In the genomic region with DNA sequence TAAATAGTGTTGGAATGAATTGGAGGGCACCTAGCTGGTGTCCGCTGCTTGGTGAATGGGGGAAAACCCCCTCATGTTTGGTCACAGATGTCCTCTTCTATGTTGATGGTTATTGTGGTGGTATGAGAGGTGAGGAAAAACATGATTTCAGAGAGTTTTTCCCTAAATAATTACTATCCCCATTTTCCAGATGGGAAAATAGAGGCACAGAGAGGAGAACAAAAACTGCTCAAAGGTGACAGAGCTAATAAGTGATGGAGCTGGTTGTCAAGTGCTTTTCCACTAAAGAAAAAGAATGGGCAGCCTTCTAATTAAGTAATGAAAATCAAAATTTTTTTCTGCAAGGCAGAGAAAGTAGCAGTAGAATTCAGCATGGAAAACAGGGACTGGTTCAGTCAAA, we compare ENCODE assay signal across 30 cellular contexts. TPM values are rescaled to one million over a fixed set of nuclear protein-coding genes. Genes with fewer than 3 reads are reported as not detected.
"Had no signal": no experiment of that assay in that cellular context is flagged by ENCODE, and none has a peak within 500 bp of the region (broad histone marks: within the 10 kb centered on the region; RNA-seq: fewer than 3 reads in every experiment).

No MANE protein-coding gene starts in this region.

- H3K27me3 ChIP-seq: testis, thyroid gland, upper lobe of left lung, upper lobe of right lung, uterus, vagina had no signal

- H3K36me3 Mint-ChIP-seq: stimulated activated effector memory CD8-positive, alpha-beta T cell treated with anti-CD3 and anti-CD28 coated beads, Interleukin-12 subunit alpha, Interleukin-12 subunit beta, amount 100 ng/mL, for 72 hours; stimulated activated memory B cell treated with anti-CD40 and anti-IgM and Interleukin-4, amounts not matched to agents 10 μg/mL and 1 μg/mL and 100 μg/mL, for 72 hours; stimulated activated naive B cell treated with anti-CD40 and anti-IgM and Interleukin-4, amounts not matched to agents 10 μg/mL and 1 μg/mL and 100 μg/mL, for 72 hours; type B pancreatic cell had no signal

- H3K36me3 ChIP-seq: stomach, suprapubic skin, thoracic aorta, thyroid gland, tibial artery, tibial nerve, transverse colon, upper lobe of left lung, upper lobe of right lung, uterus, vagina had no signal

- H3K27ac ChIP-seq: stomach, suprapubic skin, testis, thoracic aorta, thyroid gland, tibial artery, tibial nerve, transverse colon, upper lobe of right lung, uterus, vagina had no signal

- H3K4me1 Mint-ChIP-seq: stimulated activated effector memory CD8-positive, alpha-beta T cell treated with anti-CD3 and anti-CD28 coated beads, Interleukin-12 subunit alpha, Interleukin-12 subunit beta, amount 100 ng/mL, for 72 hours had no signal

- FAIRE-seq: urothelium cell line had no signal

- DNase-seq: stimulated activated CD4-positive, alpha-beta T cell treated with anti-CD3 and anti-CD28 coated beads, Interleukin-2, amount 100 ng/mL, for 48 hours; stimulated activated CD4-positive, alpha-beta T cell treated with anti-CD3 and anti-CD28 coated beads, Interleukin-4, amount 100 ng/mL, for 1 hour; stimulated activated CD4-positive, alpha-beta T cell treated with anti-CD3 and anti-CD28 coated beads, Interleukin-4, amount 100 ng/mL, for 24 hours; stimulated activated CD4-positive, alpha-beta T cell treated with anti-CD3 and anti-CD28 coated beads, Interleukin-4, amount 100 ng/mL, for 4 hours; stimulated activated CD8-positive, alpha-beta memory T cell treated with anti-CD3 and anti-CD28 coated beads, Interleukin-4, amount 100 ng/mL, for 48 hours; stimulated activated naive B cell treated with anti-CD40 and anti-IgM and Interleukin-4, amounts not matched to agents 10 μg/mL and 1 μg/mL and 100 μg/mL, for 72 hours; stimulated activated naive CD4-positive, alpha-beta T cell; stimulated activated naive CD4-positive, alpha-beta T cell treated with Interleukin-2 at 50 U/mL for 16 hours; stimulated activated naive CD8-positive, alpha-beta T cell treated with anti-CD3 and anti-CD28 coated beads, Interleukin-15, amount 100 ng/mL, for 72 hours; stimulated activated naive CD8-positive, alpha-beta T cell treated with anti-CD3 and anti-CD28 coated beads, Interleukin-15, Interleukin-2, amounts not matched to agents 100 U/mL and 50 U/mL, for 24 hours; stomach; substantia nigra; testis; thyroid gland; tibial artery; transverse colon; trophoblast cell; upper lobe of right lung; uterus had no signal

- H3K4me3 ChIP-seq: stomach, suprapubic skin, testis, thoracic aorta, thyroid gland, tibial artery, tibial nerve, transverse colon, upper lobe of left lung, upper lobe of right lung, uterus, vagina had no signal

- H3K9me3 ChIP-seq: stomach, suprapubic skin, testis, thoracic aorta, thyroid gland, tibial artery, tibial nerve, transverse colon, upper lobe of left lung, upper lobe of right lung, uterus, vagina had no signal

- H3K4me3 Mint-ChIP-seq: stimulated activated effector memory CD8-positive, alpha-beta T cell treated with anti-CD3 and anti-CD28 coated beads, Interleukin-12 subunit alpha, Interleukin-12 subunit beta, amount 100 ng/mL, for 72 hours; stimulated activated memory B cell treated with anti-CD40 and anti-IgM and Interleukin-4, amounts not matched to agents 10 μg/mL and 1 μg/mL and 100 μg/mL, for 72 hours; stimulated activated naive B cell treated with anti-CD40 and anti-IgM and Interleukin-4, amounts not matched to agents 10 μg/mL and 1 μg/mL and 100 μg/mL, for 72 hours; stimulated activated naive CD8-positive, alpha-beta T cell treated with anti-CD3 and anti-CD28 coated beads, Interleukin-15, amount 100 ng/mL, for 72 hours; stimulated activated naive CD8-positive, alpha-beta T cell treated with anti-CD3 and anti-CD28 coated beads, Interleukin-15, Interleukin-2, amounts not matched to agents 100 ng/mL and 50 ng/mL, for 24 hours; type B pancreatic cell had no signal

- H3K9me3 Mint-ChIP-seq: stimulated activated effector memory CD8-positive, alpha-beta T cell treated with anti-CD3 and anti-CD28 coated beads, Interleukin-12 subunit alpha, Interleukin-12 subunit beta, amount 100 ng/mL, for 72 hours; stimulated activated memory B cell treated with anti-CD40 and anti-IgM and Interleukin-4, amounts not matched to agents 10 μg/mL and 1 μg/mL and 100 μg/mL, for 72 hours; stimulated activated naive B cell treated with anti-CD40 and anti-IgM and Interleukin-4, amounts not matched to agents 10 μg/mL and 1 μg/mL and 100 μg/mL, for 72 hours; stimulated activated naive CD8-positive, alpha-beta T cell treated with anti-CD3 and anti-CD28 coated beads, Interleukin-15, amount 100 ng/mL, for 72 hours; stimulated activated naive CD8-positive, alpha-beta T cell treated with anti-CD3 and anti-CD28 coated beads, Interleukin-15, Interleukin-2, amounts not matched to agents 100 ng/mL and 50 ng/mL, for 24 hours; type B pancreatic cell had no signal

- H3K4me1 ChIP-seq: testis, thyroid gland, transverse colon, uterus, vagina had no signal

- ATAC-seq: stimulated activated effector memory CD8-positive, alpha-beta T cell treated with anti-CD3 and anti-CD28 coated beads, Interleukin-12 subunit alpha, Interleukin-12 subunit beta, amount 100 ng/mL, for 72 hours; stimulated activated memory B cell treated with anti-CD40 and anti-IgM and Interleukin-4, amounts not matched to agents 10 μg/mL and 1 μg/mL and 100 μg/mL, for 72 hours; stimulated activated naive B cell treated with anti-CD40 and anti-IgM and Interleukin-4, amounts not matched to agents 10 μg/mL and 1 μg/mL and 100 μg/mL, for 72 hours; stimulated activated naive CD8-positive, alpha-beta T cell treated with anti-CD3 and anti-CD28 coated beads, Interleukin-15, amount 100 ng/mL, for 72 hours; stimulated activated naive CD8-positive, alpha-beta T cell treated with anti-CD3 and anti-CD28 coated beads, Interleukin-15, Interleukin-2, amounts not matched to agents 100 U/mL and 50 U/mL, for 24 hours; upper lobe of right lung had no signal

- H3K27ac Mint-ChIP-seq: stimulated activated effector memory CD8-positive, alpha-beta T cell treated with anti-CD3 and anti-CD28 coated beads, Interleukin-12 subunit alpha, Interleukin-12 subunit beta, amount 100 ng/mL, for 72 hours; stimulated activated memory B cell treated with anti-CD40 and anti-IgM and Interleukin-4, amounts not matched to agents 10 μg/mL and 1 μg/mL and 100 μg/mL, for 72 hours; stimulated activated naive B cell treated with anti-CD40 and anti-IgM and Interleukin-4, amounts not matched to agents 10 μg/mL and 1 μg/mL and 100 μg/mL, for 72 hours; stimulated activated naive CD8-positive, alpha-beta T cell treated with anti-CD3 and anti-CD28 coated beads, Interleukin-15, amount 100 ng/mL, for 72 hours; stimulated activated naive CD8-positive, alpha-beta T cell treated with anti-CD3 and anti-CD28 coated beads, Interleukin-15, Interleukin-2, amounts not matched to agents 100 ng/mL and 50 ng/mL, for 24 hours; type B pancreatic cell had no signal

RNA-seq across cellular contexts. Expression of a gene that starts 30.2 kb away (rescaled TPM):
- total RNA-seq: transverse colon had no signal
- polyA plus RNA-seq: urinary bladder had no signal
